ENCODE assay signal across 3 cellular contexts in the genomic region with DNA sequence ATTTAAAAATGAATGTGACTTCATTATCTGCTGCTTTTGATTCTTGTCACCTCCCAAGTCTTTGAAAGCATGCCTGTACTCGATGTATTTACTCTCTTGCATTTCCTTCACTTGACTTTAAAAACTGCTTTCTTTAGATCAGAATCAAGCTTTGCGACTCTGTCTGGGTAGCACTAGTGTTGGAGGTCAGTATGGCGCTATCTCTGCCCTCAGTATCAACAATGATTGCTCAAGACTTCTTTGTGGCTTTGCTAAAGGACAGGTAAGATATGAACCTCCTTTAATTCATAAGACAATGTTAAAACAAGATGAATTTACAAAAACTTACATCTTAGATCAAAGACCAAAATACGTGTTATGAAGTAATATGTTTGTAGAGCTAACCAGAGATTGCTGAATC.
TF ChIP-seq lines count a peak whose summit lies in the region.

No MANE protein-coding gene starts in this region.

TF ChIP-seq in HepG2, 621 proteins besides CTCF, POLR2A, EP300 and RAD21:
- TF ChIP-seq RBM39 (IDR thresholded peaks at IDR 0.05; ENCODE audit: low read depth, low read length, poor library complexity, severe bottlenecking), result no peak
- TF ChIP-seq ZBTB33 (CRISPR knock-in tag; IDR thresholded peaks at IDR 0.05), result peak; percentile 67; the same call in 1 of the 2 replicates
- no peak for TF ChIP-seq SRSF9 (IDR thresholded peaks at IDR 0.05; ENCODE audit: borderline replicate concordance, insufficient read depth, low read depth, low read length, poor library complexity, severe bottlenecking)
- TF ChIP-seq ERF (CRISPR knock-in tag; IDR thresholded peaks at IDR 0.05), result no peak
- TF ChIP-seq NR2F1 (CRISPR knock-in tag; IDR thresholded peaks at IDR 0.05), result no peak
- TF ChIP-seq ATF7-NPFF (CRISPR knock-in tag; IDR thresholded peaks at IDR 0.05; ENCODE audit: low read depth), result no peak
- no peak for TF ChIP-seq GTF3A (CRISPR knock-in tag; conservative IDR thresholded peaks at IDR 0.05)

TF ChIP-seq in WTC11, 78 proteins besides CTCF, POLR2A, EP300 and RAD21:
- TF ChIP-seq ESRRA (CRISPR knock-in tag; IDR thresholded peaks at IDR 0.05; ENCODE audit: borderline replicate concordance) (no peak), ZNF396 (CRISPR knock-in tag; IDR thresholded peaks at IDR 0.05; ENCODE audit: borderline replicate concordance) (no peak), ZNF219 (CRISPR knock-in tag; IDR thresholded peaks at IDR 0.05; ENCODE audit: borderline replicate concordance) (no peak), E2F4 (CRISPR knock-in tag; IDR thresholded peaks at IDR 0.05; ENCODE audit: borderline replicate concordance, low read depth) (no peak), NFE2L1 (CRISPR knock-in tag; IDR thresholded peaks at IDR 0.05) (no peak), SP1 (CRISPR knock-in tag; conservative IDR thresholded peaks at IDR 0.05) (no peak), ZNF263 (CRISPR knock-in tag; IDR thresholded peaks at IDR 0.05; ENCODE audit: low read depth) (no peak), ZNF423 (CRISPR knock-in tag; IDR thresholded peaks at IDR 0.05) (no peak), PRRX2 (CRISPR knock-in tag; IDR thresholded peaks at IDR 0.05) (no peak), IRF1 (CRISPR knock-in tag; IDR thresholded peaks at IDR 0.05) (no peak), GRHL2 (CRISPR knock-in tag; IDR thresholded peaks at IDR 0.05; ENCODE audit: insufficient replicate concordance, severe bottlenecking) (no peak), ATF1 (CRISPR knock-in tag; IDR thresholded peaks at IDR 0.05) (no peak)
- TF ChIP-seq, protein P1, sequence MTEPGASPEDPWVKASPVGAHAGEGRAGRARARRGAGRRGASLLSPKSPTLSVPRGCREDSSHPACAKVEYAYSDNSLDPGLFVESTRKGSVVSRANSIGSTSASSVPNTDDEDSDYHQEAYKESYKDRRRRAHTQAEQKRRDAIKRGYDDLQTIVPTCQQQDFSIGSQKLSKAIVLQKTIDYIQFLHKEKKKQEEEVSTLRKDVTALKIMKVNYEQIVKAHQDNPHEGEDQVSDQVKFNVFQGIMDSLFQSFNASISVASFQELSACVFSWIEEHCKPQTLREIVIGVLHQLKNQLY (CRISPR knock-in tag; IDR thresholded peaks at IDR 0.05), result no peak
TF ChIP-seq in WTC11: peak in this region for 0.

TF ChIP-seq in K562, 482 proteins besides CTCF, POLR2A, EP300 and RAD21:
- TF ChIP-seq SREBF2 (CRISPR knock-in tag; IDR thresholded peaks at IDR 0.05), result no peak
- TF ChIP-seq CEBPB (tag; IDR thresholded peaks at IDR 0.05), result peak; percentile 51
- TF ChIP-seq SETDB1 (IDR thresholded peaks at IDR 0.05; ENCODE audit: low read length), result no peak
TF ChIP-seq in K562: peak in this region for 1.
